Comparison of ENCODE assay signal across 10 cellular contexts in the genomic region with DNA sequence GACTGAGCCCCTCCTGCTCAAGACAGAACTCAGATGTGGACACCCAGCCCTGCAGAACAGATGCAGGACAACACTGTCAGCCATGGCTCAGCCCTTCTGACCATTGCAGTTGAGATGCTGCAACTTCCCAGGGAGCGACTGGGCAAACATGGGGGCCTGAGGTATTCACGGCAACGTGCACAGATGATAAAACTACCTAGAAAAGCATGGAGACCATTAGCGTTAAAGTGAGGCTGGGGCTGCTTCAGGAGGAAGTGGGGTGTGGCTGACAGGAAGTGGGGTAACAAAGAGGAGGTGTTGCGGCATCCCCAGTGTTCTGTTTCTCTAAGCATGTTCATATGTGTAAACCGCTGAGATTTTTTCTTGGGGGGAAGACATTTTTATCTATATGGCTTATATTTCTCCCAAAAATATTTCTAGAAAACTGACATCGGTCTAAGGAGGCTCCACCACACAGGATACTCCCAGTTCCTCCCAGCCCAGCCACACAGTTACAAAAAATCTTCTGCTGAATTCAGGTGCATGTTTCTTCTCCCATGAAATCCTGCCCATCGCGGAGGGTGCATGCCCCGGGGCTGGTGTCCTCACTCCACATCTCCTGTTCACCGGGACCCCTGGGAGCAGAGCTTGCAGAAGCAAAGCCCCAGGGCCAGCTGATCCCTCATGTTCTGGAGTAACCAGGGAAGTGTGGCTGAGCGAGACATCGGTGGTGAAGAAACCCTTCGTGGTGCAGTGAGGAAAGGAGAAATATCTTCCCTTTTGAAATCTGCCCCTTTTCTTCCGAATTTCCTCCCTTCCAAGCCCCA. TPM values are rescaled to one million over a fixed set of nuclear protein-coding genes. Genes with fewer than 3 reads are reported as not detected.
DNase-seq lines count a peak whose midpoint lies in the region; ATAC-seq and TF ChIP-seq lines count a peak whose summit lies in the region.
"Had no signal": no experiment of that assay in that cellular context is flagged by ENCODE, and none has a peak within 500 bp of the region (broad histone marks: within the 10 kb centered on the region; RNA-seq: fewer than 3 reads in every experiment).

No MANE protein-coding gene starts in this region.

- no TSS peak for BruUV-seq in A673 (replicated peaks; lab: Mats Ljungman, UMichigan)

- H3K4me1 ChIP-seq in endodermal cell (ENCODE audit: control insufficient read depth, insufficient read depth, low read length) = no peaks in the 10 kb centered on the region
- H3K4me1 ChIP-seq in A673 (ENCODE audit: insufficient read depth, low read length, poor library complexity, severe bottlenecking) = no peaks in the 10 kb centered on the region

- 89 to 90% methylated on average over 11 to 14 of the region's 15 CpGs for WGBS in endodermal cell (ENCODE audit: insufficient coverage in 1 of 2, insufficient read length in 1 of 2), 2 experiments

- peaks cover 67% of the 10 kb centered on the region for H3K4me1 Mint-ChIP-seq in activated naive CD8-positive, alpha-beta T cell treated with anti-CD3 and anti-CD28 coated beads, Interleukin-2, amount 50 U/mL, for 24 hours
- peaks cover 77 to 92% of the 10 kb centered on the region in 2 donors for H3K4me1 Mint-ChIP-seq in natural killer cell
- H3K4me1 Mint-ChIP-seq in endodermal cell = peaks cover 6% of the 10 kb centered on the region

- H3K27ac Mint-ChIP-seq in activated naive CD8-positive, alpha-beta T cell treated with anti-CD3 and anti-CD28 coated beads, Interleukin-2, amount 50 U/mL, for 24 hours = peak overlapping the region; percentile 78
- H3K27ac Mint-ChIP-seq in natural killer cell (peak overlapping the region; percentile 94 to 96), endodermal cell (no peak overlapping the region)

- H3K9me3 Mint-ChIP-seq in activated naive CD8-positive, alpha-beta T cell treated with anti-CD3 and anti-CD28 coated beads, Interleukin-2, amount 50 U/mL, for 24 hours = no peaks in the 10 kb centered on the region
- H3K9me3 Mint-ChIP-seq in natural killer cell (no peaks in the 10 kb centered on the region), endodermal cell (no peaks in the 10 kb centered on the region)

- POLR2A ChIA-PET in A673 (lab: Charles Lee; ENCODE audit: low non-redundant PET) = no interaction called here

- H3K27ac ChIP-seq in endodermal cell (ENCODE audit: low read depth, low read length) (no peak overlapping the region), A673 (ENCODE audit: low read depth, low read length, poor library complexity, severe bottlenecking) (no peak overlapping the region)

- H3K9me3 ChIP-seq in endodermal cell (ENCODE audit: control insufficient read depth, low read length) = no peaks in the 10 kb centered on the region
- no peaks in the 10 kb centered on the region for H3K9me3 ChIP-seq in A673 (ENCODE audit: low read depth, low read length, poor library complexity, severe bottlenecking)

- no peaks in the 10 kb centered on the region for H3K36me3 Mint-ChIP-seq in activated naive CD8-positive, alpha-beta T cell treated with anti-CD3 and anti-CD28 coated beads, Interleukin-2, amount 50 U/mL, for 24 hours (ENCODE audit: low read depth)
- H3K36me3 Mint-ChIP-seq in natural killer cell (no peaks in the 10 kb centered on the region), endodermal cell (ENCODE audit: low read depth) (no peaks in the 10 kb centered on the region)

- intact Hi-C loops in natural killer cell (cut with micrococcal nuclease) = loop anchor here (5.0 kb wide), 1 partner anchor 44 kb away; no protein-coding TSS in a partner anchor
- intact Hi-C loops in A673 (cut with micrococcal nuclease; ENCODE audit: unreplicated experiment) = no loop called here

- no peaks in the 10 kb centered on the region for H3K36me3 ChIP-seq in endodermal cell (ENCODE audit: control insufficient read depth, insufficient read depth, low read length)
- no peaks in the 10 kb centered on the region for H3K36me3 ChIP-seq in A673 (ENCODE audit: insufficient read depth, low read length, poor library complexity, severe bottlenecking)

- H3K9ac ChIP-seq in endodermal cell (ENCODE audit: extremely low read depth, low read length, poor library complexity, severe bottlenecking) = no peak overlapping the region

- CTCF ChIA-PET in A673 (lab: Charles Lee) = no interaction called here

- no peaks in the 10 kb centered on the region for H3K27me3 ChIP-seq in endodermal cell (ENCODE audit: control insufficient read depth, insufficient read depth, low read length, poor library complexity, severe bottlenecking)
- peaks cover 5% of the 10 kb centered on the region for H3K27me3 ChIP-seq in A673 (replicated peaks; ENCODE audit: insufficient read depth, low read depth, low read length, poor library complexity)

- no peak for TF ChIP-seq CTCF in natural killer cell (IDR thresholded peaks at IDR 0.05)
- no peak for TF ChIP-seq CTCF in endodermal cell (conservative IDR thresholded peaks at IDR 0.05)
- no peak for TF ChIP-seq CTCF in A673 (conservative IDR thresholded peaks at IDR 0.05; ENCODE audit: low read depth, low read length)

- H3K4me3 Mint-ChIP-seq in activated naive CD8-positive, alpha-beta T cell treated with anti-CD3 and anti-CD28 coated beads, Interleukin-2, amount 50 U/mL, for 24 hours = peak overlapping the region; percentile 37
- H3K4me3 Mint-ChIP-seq in natural killer cell (peak overlapping the region; percentile 87), endodermal cell (no peak overlapping the region)

- no peak for ATAC-seq in activated naive CD8-positive, alpha-beta T cell treated with anti-CD3 and anti-CD28 coated beads, Interleukin-2, amount 50 U/mL, for 24 hours
- peak; percentile 58 to 88 (median 85) for ATAC-seq in natural killer cell

- DNase-seq in GF-D8 (lab: John Stamatoyannopoulos, UW) (peak; percentile 8), SKM-1 (lab: John Stamatoyannopoulos, UW; ENCODE audit: unreplicated experiment) (peak; percentile 33), natural killer cell (peak; percentile 61), NCI-H345 treated with DMSO at 0.1 percent for 48 hours (lab: John Stamatoyannopoulos, UW; ENCODE audit: unreplicated experiment) (no peak), endodermal cell (no peak), A673 (ENCODE audit: low spot score) (no peak), dedifferentiated amniotic fluid mesenchymal stem cell (ENCODE audit: extremely low spot score) (no peak)
- DNase-seq in activated naive CD8-positive, alpha-beta T cell treated with anti-CD3 and anti-CD28 coated beads, Interleukin-2, amount 50 U/mL, for 24 hours = peak; percentile 43
- DNase-seq: hypothalamus had no signal

- no peak overlapping the region for H3K4me3 ChIP-seq in endodermal cell (ENCODE audit: low read length)
- H3K4me3 ChIP-seq in A673 (ENCODE audit: low read depth, low read length, poor library complexity, severe bottlenecking) = no peak overlapping the region

- H3K27me3 Mint-ChIP-seq in activated naive CD8-positive, alpha-beta T cell treated with anti-CD3 and anti-CD28 coated beads, Interleukin-2, amount 50 U/mL, for 24 hours = no peaks in the 10 kb centered on the region
- H3K27me3 Mint-ChIP-seq in natural killer cell (ENCODE audit: low read depth in 2 of 2) (no peaks in the 10 kb centered on the region), endodermal cell (ENCODE audit: insufficient read depth) (peaks cover 15% of the 10 kb centered on the region)

RNA-seq across cellular contexts. Expression of a gene that starts 1.1 kb away (rescaled TPM):
- total RNA-seq in natural killer cell (10 to 100 TPM; 13.0 to 15.3 (median 13.8) TPM), endodermal cell (not detected), A673 (2021) (not detected in 2 replicates)
- polyA plus RNA-seq in endodermal cell (2013, experiment 1 of 2) = not detected
- not detected for polyA plus RNA-seq in endodermal cell (2013, experiment 2 of 2)

RNA-seq across cellular contexts. Expression of a gene that starts 15.4 kb away (rescaled TPM):
- total RNA-seq in natural killer cell (1 to 10 TPM; 2.5 to 6.5 (median 3.8) TPM), endodermal cell (1 to 10 TPM; 5.1 to 5.7 TPM), A673 (2021) (11.8 and 13.4 TPM in 2 replicates)
- 5.4 TPM for polyA plus RNA-seq in endodermal cell (2013, experiment 1 of 2)
- polyA plus RNA-seq in endodermal cell (2013, experiment 2 of 2) = 4.5 TPM

RNA-seq across cellular contexts. Expression of a gene that starts 18.5 kb away (rescaled TPM):
- 10 to 100 TPM; 48.6 to 56.0 (median 49.5) TPM for total RNA-seq in natural killer cell
- not detected for total RNA-seq in endodermal cell
- not detected for polyA plus RNA-seq in endodermal cell (2013, experiment 1 of 2)
- polyA plus RNA-seq in endodermal cell (2013, experiment 2 of 2) = not detected
- not detected in 2 replicates for total RNA-seq in A673 (2021)

RNA-seq across cellular contexts. Expression of a gene that starts 40.9 kb away (rescaled TPM):
- 1 to 10 TPM in 2 of 3 donors, under 1 TPM in 1; 0.64 to 1.3 (median 1.1) TPM for total RNA-seq in natural killer cell
- under 1 TPM; 0.55 to 0.71 TPM for total RNA-seq in endodermal cell
- 0.39 TPM for polyA plus RNA-seq in endodermal cell (2013, experiment 1 of 2)
- not detected for polyA plus RNA-seq in endodermal cell (2013, experiment 2 of 2)
- total RNA-seq in A673 (2021) = 1.0 and 1.2 TPM in 2 replicates
- total RNA-seq: dermis microvascular lymphatic vessel endothelial cell had no signal

RNA-seq across cellular contexts. Expression of a gene that starts 58.7 kb away (rescaled TPM):
- not detected for total RNA-seq in natural killer cell
- 1 to 10 TPM in 1 of 2 donors, under 1 TPM in 1; 0.42 to 3.4 TPM for total RNA-seq in endodermal cell
- polyA plus RNA-seq in endodermal cell (2013, experiment 1 of 2) = not detected
- polyA plus RNA-seq in endodermal cell (2013, experiment 2 of 2) = not detected
- total RNA-seq in A673 (2021) = not detected in 2 replicates
- total RNA-seq: dermis microvascular lymphatic vessel endothelial cell had no signal

Comparison
In these comparisons a context has a peak if more than half of its experiments do, and no peak if none do; other contexts are left out.
1. DNase-seq: peak in GF-D8 (single experiment), SKM-1 (single experiment), activated naive CD8-positive, alpha-beta T cell treated with anti-CD3 and anti-CD28 coated beads, Interleukin-2, amount 50 U/mL, for 24 hours (single experiment) and natural killer cell (single experiment); none in NCI-H345 treated with DMSO at 0.1 percent for 48 hours (single experiment), endodermal cell (single experiment), A673 (single experiment) and dedifferentiated amniotic fluid mesenchymal stem cell (single experiment).
2. RNA of a gene that starts 1.1 kb away (total RNA-seq): 13.0 to 15.3 TPM in natural killer cell; not detected in endodermal cell and not detected in A673; every median in the first group is over 10 times any median in the second.
3. RNA of a gene that starts 18.5 kb away (total RNA-seq): 48.6 to 56.0 TPM in natural killer cell; not detected in endodermal cell and not detected in A673; every median in the first group is over 10 times any median in the second.